8 cellular contexts compared by ENCODE assay signal in the genomic region with DNA sequence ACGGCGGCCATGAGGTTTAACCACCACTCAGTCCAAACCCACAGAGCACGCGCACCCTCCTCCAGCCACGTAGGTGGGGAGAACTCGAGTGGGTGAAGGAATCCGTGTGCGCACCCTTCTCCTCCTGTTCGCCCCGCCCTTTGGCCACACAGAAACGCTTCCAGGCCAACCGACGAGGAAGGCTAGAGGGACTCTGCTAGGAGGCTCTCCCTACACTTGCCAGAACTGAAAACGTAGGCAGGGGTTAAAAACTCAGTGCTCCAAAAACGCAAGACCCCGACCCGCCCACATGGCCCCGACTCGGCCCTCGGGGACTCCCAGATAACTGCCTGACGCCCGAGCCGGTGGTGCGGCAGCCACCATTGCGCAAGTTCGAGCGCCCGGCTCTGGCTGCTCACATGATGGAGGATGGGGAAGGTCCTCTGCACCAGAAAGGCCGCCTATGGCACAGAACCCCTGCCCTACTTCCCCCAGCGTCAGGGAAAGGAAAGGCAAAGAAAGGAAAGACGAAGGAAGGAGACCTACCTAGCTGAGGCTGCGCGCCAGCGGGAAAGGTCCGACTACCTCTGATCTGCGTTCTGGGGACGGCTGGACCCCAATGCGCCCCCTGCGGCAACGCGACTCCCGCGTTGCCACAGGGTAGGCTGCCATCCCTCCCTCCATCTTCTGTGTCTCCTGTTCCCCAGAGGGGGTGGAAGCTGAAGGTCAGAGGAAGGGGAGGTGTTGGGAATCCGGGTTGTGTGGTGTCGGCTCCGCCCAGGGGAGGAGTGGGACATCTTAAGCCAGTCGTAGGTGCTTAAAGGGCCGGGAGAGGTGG.
DNase-seq lines count a peak whose midpoint lies in the region; ATAC-seq and TF ChIP-seq lines count a peak whose summit lies in the region.

No MANE protein-coding gene starts in this region.

- POLR2A ChIA-PET in BJ (lab: Charles Lee): no interaction called here

- H3K27ac Mint-ChIP-seq in neural progenitor cell: peak overlapping the region; percentile 92
- no peak overlapping the region for H3K27ac Mint-ChIP-seq in activated T-cell treated with anti-CD3 and anti-CD28 coated beads, Interleukin-2, amount 50 U/mL, for 72 hours

- H3K36me3 ChIP-seq in BJ (ENCODE audit: control insufficient read depth, insufficient read depth, low read length) (no peaks in the 10 kb centered on the region), neural progenitor cell (no peaks in the 10 kb centered on the region)

- peaks cover 21% of the 10 kb centered on the region for H3K9me3 Mint-ChIP-seq in neural progenitor cell
- peaks cover 0 to 1% of the 10 kb centered on the region in 2 donors for H3K9me3 Mint-ChIP-seq in activated T-cell treated with anti-CD3 and anti-CD28 coated beads, Interleukin-2, amount 50 U/mL, for 72 hours

- H2AFZ ChIP-seq in neural progenitor cell (replicated peaks): peak overlapping the region; percentile 94

- H3K9ac ChIP-seq in neural progenitor cell: peak overlapping the region; percentile 58

- H3K9me3 ChIP-seq in neural progenitor cell (ENCODE audit: low read depth): no peaks in the 10 kb centered on the region

- TF ChIP-seq CTCF in BJ (IDR thresholded peaks at IDR 0.05; ENCODE audit: insufficient read depth, low read depth, low read length): no peak
- peak; percentile 10 for TF ChIP-seq CTCF in fibroblast of the aortic adventitia (IDR thresholded peaks at IDR 0.05; ENCODE audit: insufficient read depth, low read length)
- TF ChIP-seq CTCF in neural progenitor cell (IDR thresholded peaks at IDR 0.05): peak; percentile 55

- H3K4me2 ChIP-seq in neural progenitor cell: peak overlapping the region; percentile 89

- H3K4me3 ChIP-seq in BJ (ENCODE audit: low read depth, low read length) (peak overlapping the region; percentile 36), fibroblast of the aortic adventitia (ENCODE audit: low read depth, low read length) (peak overlapping the region; percentile 68), neural progenitor cell (peak overlapping the region; percentile 83)

- peak overlapping the region; percentile 97 for H3K4me3 Mint-ChIP-seq in neural progenitor cell
- H3K4me3 Mint-ChIP-seq in activated T-cell treated with anti-CD3 and anti-CD28 coated beads, Interleukin-2, amount 50 U/mL, for 72 hours: peak overlapping the region in 1 of 2 donors; percentile 50

- peak overlapping the region; percentile 69 for H3K27ac ChIP-seq in neural progenitor cell

- peaks cover 56% of the 10 kb centered on the region for H3K79me2 ChIP-seq in neural progenitor cell (ENCODE audit: low read depth)

- H3K4me1 Mint-ChIP-seq in neural progenitor cell: peaks cover 7% of the 10 kb centered on the region
- H3K4me1 Mint-ChIP-seq in activated T-cell treated with anti-CD3 and anti-CD28 coated beads, Interleukin-2, amount 50 U/mL, for 72 hours (ENCODE audit: low read depth): no peaks in the 10 kb centered on the region

- peak; percentile 63 for ATAC-seq in GM21381 (IDR thresholded peaks at IDR 0.05; ENCODE audit: unreplicated experiment)
- no peak for ATAC-seq in HG02970 (IDR thresholded peaks at IDR 0.05; ENCODE audit: low FRiP score, unreplicated experiment)
- ATAC-seq in activated T-cell treated with anti-CD3 and anti-CD28 coated beads, Interleukin-2, amount 50 U/mL, for 72 hours (replicated peaks in 1 of 2): no peak

- no peaks in the 10 kb centered on the region for H4K20me1 ChIP-seq in neural progenitor cell (ENCODE audit: low read depth)

- peaks cover 9% of the 10 kb centered on the region for H3F3A ChIP-seq in neural progenitor cell (ENCODE audit: low read depth)

- TF ChIP-seq POLR2A in Raji (IDR thresholded peaks at IDR 0.05; ENCODE audit: insufficient read depth, low read depth, low read length): peak; percentile 60; the same call in 1 of the 2 replicates

- H3K27me3 ChIP-seq in BJ (ENCODE audit: control insufficient read depth, insufficient read depth, low read length) (no peaks in the 10 kb centered on the region), neural progenitor cell (no peaks in the 10 kb centered on the region)

- CTCF ChIA-PET in BJ (lab: Yijun Ruan, JAX): no interaction called here

- peaks cover 9% of the 10 kb centered on the region for H3K36me3 Mint-ChIP-seq in neural progenitor cell
- H3K36me3 Mint-ChIP-seq in activated T-cell treated with anti-CD3 and anti-CD28 coated beads, Interleukin-2, amount 50 U/mL, for 72 hours (ENCODE audit: insufficient read depth in 2 of 2): no peaks in the 10 kb centered on the region

- H3K4me1 ChIP-seq in neural progenitor cell: no peaks in the 10 kb centered on the region

- no peak for DNase-seq in BJ (ENCODE audit: low read depth)
- DNase-seq in HuH-7.5 (ENCODE audit: low spot score): peak; percentile 24
- DNase-seq in fibroblast of the aortic adventitia (ENCODE audit: low read depth): peak; percentile 39
- DNase-seq in neural progenitor cell (ENCODE audit: low spot score): peak; percentile 87
- DNase-seq in activated T-cell treated with anti-CD3 and anti-CD28 coated beads, Interleukin-2, amount 50 U/mL, for 72 hours: no peak

- peaks cover 2% of the 10 kb centered on the region for H3K27me3 Mint-ChIP-seq in neural progenitor cell (ENCODE audit: insufficient read depth, low read depth)
- peaks cover 60% of the 10 kb centered on the region for H3K27me3 Mint-ChIP-seq in activated T-cell treated with anti-CD3 and anti-CD28 coated beads, Interleukin-2, amount 50 U/mL, for 72 hours (ENCODE audit: low read depth)

Comparison
In these comparisons a context has a peak if more than half of its experiments do, and no peak if none do; other contexts are left out.
1. DNase-seq: peak in HuH-7.5 (single experiment), fibroblast of the aortic adventitia (single experiment) and neural progenitor cell (single experiment); none in BJ (single experiment) and activated T-cell treated with anti-CD3 and anti-CD28 coated beads, Interleukin-2, amount 50 U/mL, for 72 hours (0 of 2).
2. Peak in every context shown above with its lines, with median percentiles within 50 percentile points of each other: H3K4me3 ChIP-seq.